18 cellular contexts compared by ENCODE assay signal in the genomic region with DNA sequence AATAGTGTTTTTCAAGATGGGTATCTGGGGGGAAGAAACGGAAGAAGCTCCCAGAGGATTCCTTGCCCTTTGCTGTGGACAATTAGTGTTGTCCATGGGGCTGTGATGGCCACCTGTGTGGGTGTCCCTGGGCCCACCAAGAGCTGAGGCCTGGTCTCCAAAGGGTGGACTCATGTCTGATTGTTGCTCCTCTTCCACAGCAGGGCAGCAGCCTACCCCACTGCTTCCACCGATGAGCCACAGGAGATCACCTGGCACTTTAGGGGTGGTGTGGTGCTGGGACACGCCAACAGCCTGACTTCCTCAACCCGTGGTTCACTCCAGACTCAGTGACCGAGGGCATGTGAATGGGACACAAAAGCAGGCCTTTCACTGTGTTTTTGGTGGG. TPM values are rescaled to one million over a fixed set of nuclear protein-coding genes. Genes with fewer than 3 reads are reported as not detected.
DNase-seq lines count a peak whose midpoint lies in the region; ATAC-seq and TF ChIP-seq lines count a peak whose summit lies in the region.
"Had no signal": no experiment of that assay in that cellular context is flagged by ENCODE, and none has a peak within 500 bp of the region (broad histone marks: within the 10 kb centered on the region; RNA-seq: fewer than 3 reads in every experiment).

No MANE protein-coding gene starts in this region.

- H3K4me3 ChIP-seq in breast epithelium (no peak overlapping the region), skeletal muscle tissue (ENCODE audit: low read length in 3 of 3) (no peak overlapping the region)
- H3K4me3 ChIP-seq: K562, PC-9 had no signal

- H3K4me1 ChIP-seq in breast epithelium = peaks cover 0 to 9% of the 10 kb centered on the region in 2 donors
- H3K4me1 ChIP-seq in skeletal muscle tissue (ENCODE audit: control insufficient read depth in 3 of 3, insufficient read depth in 3 of 3, low read length in 3 of 3) = peaks cover 31 to 37% (median 33%) of the 10 kb centered on the region in 3 donors

- no peaks in the 10 kb centered on the region for H3K9me3 ChIP-seq in breast epithelium
- H3K9me3 ChIP-seq in skeletal muscle tissue (ENCODE audit: control insufficient read depth in 3 of 3, low read length in 3 of 3) = no peaks in the 10 kb centered on the region

- no peak for TF ChIP-seq POLR2A in breast epithelium (IDR thresholded peaks at IDR 0.05)

- H3K27ac ChIP-seq in breast epithelium (peak overlapping the region; percentile 29 to 43), skeletal muscle tissue (ENCODE audit: low read depth, low read length) (peak overlapping the region; percentile 44)
- H3K27ac ChIP-seq: PC-9 had no signal

- no peak for ATAC-seq in memory B cell (ENCODE audit: low read depth)
- ATAC-seq in GM19395 (IDR thresholded peaks at IDR 0.05; ENCODE audit: unreplicated experiment) = no peak

- CTCF ChIA-PET in MCF 10A (lab: Yijun Ruan, JAX) = interaction anchor here (0.8 to 1.8 kb wide), 2 partner anchors 9 to 29 kb away, joined by 3 to 5 read pairs; no protein-coding TSS in a partner anchor

- TF ChIP-seq CTCF in breast epithelium (IDR thresholded peaks at IDR 0.05) (no peak), MCF 10A (IDR thresholded peaks at IDR 0.05; ENCODE audit: unreplicated experiment) (no peak), GM10266 (IDR thresholded peaks at IDR 0.05; ENCODE audit: control insufficient read depth, insufficient read depth, low read depth, missing control alignments) (no peak)

- DNase-seq in breast epithelium (ENCODE audit: low spot score in 2 of 2) = no peak
- DNase-seq in MCF 10A (ENCODE audit: unreplicated experiment) = no peak
- DNase-seq in memory B cell (ENCODE audit: low spot score in 2 of 2) = no peak
- DNase-seq in stimulated activated CD4-positive, alpha-beta T cell treated with anti-CD3 and anti-CD28 coated beads, Interleukin-4, amount 100 ng/mL, for 24 hours = no peak
- DNase-seq in dermis blood vessel endothelial cell = no peak
- DNase-seq in GM10266 (ENCODE audit: extremely low spot score) = no peak
- DNase-seq: 8988T; CD4-positive, alpha-beta memory T cell; DMS79; GOT3; NCI-H1417 treated with DMSO at 0.1 percent for 48 hours; NCI-H2081; NCI-H510A; NCI-H82; PC-9 had no signal

- H3K27me3 ChIP-seq in breast epithelium (no peaks in the 10 kb centered on the region), skeletal muscle tissue (ENCODE audit: control insufficient read depth in 3 of 3, insufficient read depth in 3 of 3, low read length in 3 of 3) (no peaks in the 10 kb centered on the region)

- POLR2A ChIA-PET in MCF 10A (lab: Yijun Ruan, JAX) = interaction anchor here (0.6 to 1.1 kb wide), 2 partner anchors 182 to 193 kb away, joined by 3 read pairs; a partner anchor contains a TSS

- H3K4me1 Mint-ChIP-seq in MCF 10A (ENCODE audit: insufficient read depth, unreplicated experiment) = peaks cover 12% of the 10 kb centered on the region
- H3K4me1 Mint-ChIP-seq in memory B cell = peaks cover 4% of the 10 kb centered on the region

- H3K9me3 Mint-ChIP-seq in MCF 10A (ENCODE audit: unreplicated experiment) (no peaks in the 10 kb centered on the region), memory B cell (no peaks in the 10 kb centered on the region)
- H3K9me3 Mint-ChIP-seq: CD4-positive, alpha-beta memory T cell had no signal

- H3K36me3 ChIP-seq in breast epithelium (no peaks in the 10 kb centered on the region), skeletal muscle tissue (ENCODE audit: control insufficient read depth in 3 of 3, insufficient read depth in 3 of 3, low read length in 3 of 3) (peaks cover 6 to 13% (median 9%) of the 10 kb centered on the region in 3 donors)

- BruUV-seq in MCF 10A (replicated peaks; lab: Mats Ljungman, UMichigan) = no TSS peak

- H3K4me3 Mint-ChIP-seq in MCF 10A (ENCODE audit: unreplicated experiment) = no peak overlapping the region
- H3K4me3 Mint-ChIP-seq in memory B cell = no peak overlapping the region
- H3K4me3 Mint-ChIP-seq: CD4-positive, alpha-beta memory T cell had no signal

- no peaks in the 10 kb centered on the region for H3K27me3 Mint-ChIP-seq in MCF 10A (ENCODE audit: insufficient read depth, unreplicated experiment)
- H3K27me3 Mint-ChIP-seq in memory B cell = no peaks in the 10 kb centered on the region
- H3K27me3 Mint-ChIP-seq: CD4-positive, alpha-beta memory T cell had no signal

- no peak overlapping the region for H3K27ac Mint-ChIP-seq in MCF 10A (ENCODE audit: low read depth, unreplicated experiment)
- H3K27ac Mint-ChIP-seq in memory B cell = peak overlapping the region; percentile 47

- intact Hi-C loops in breast epithelium (cut with DNase I; ENCODE audit: low total_unique reads) = no loop called here
- intact Hi-C loops in MCF 10A (cut with micrococcal nuclease) = no loop called here

- H3K36me3 Mint-ChIP-seq in MCF 10A (ENCODE audit: insufficient read depth, unreplicated experiment) = peaks cover 35% of the 10 kb centered on the region
- no peaks in the 10 kb centered on the region for H3K36me3 Mint-ChIP-seq in memory B cell

- H3K9ac ChIP-seq in skeletal muscle tissue (ENCODE audit: low read depth in 1 of 3, low read length in 3 of 3) = no peak overlapping the region

RNA-seq across cellular contexts. Expression of a gene that starts 25.1 kb away (rescaled TPM):
- under 1 TPM in 2 of 3 donors, not detected in 1; 0.32 to 0.59 TPM for total RNA-seq in breast epithelium
- total RNA-seq in MCF 10A (2022) = not detected in 2 replicates
- total RNA-seq in skeletal muscle tissue = 5.7 TPM
- total RNA-seq in dermis blood vessel endothelial cell = 0.17 and 2.0 TPM in 2 replicates
- total RNA-seq: CD4-positive, alpha-beta memory T cell; K562; PC-9 had no signal

RNA-seq across cellular contexts. Expression of a gene that starts 48.6 kb away (rescaled TPM):
- 10 to 100 TPM; 21.3 to 27.7 (median 26.3) TPM for total RNA-seq in breast epithelium
- 13.7 and 19.4 TPM in 2 replicates for total RNA-seq in MCF 10A (2022)
- 57.9 TPM for total RNA-seq in skeletal muscle tissue
- 41.9 and 53.4 TPM in 2 replicates for total RNA-seq in dermis blood vessel endothelial cell
